1 cellular context compared by ENCODE assay signal in genomic region chr16:88630941-88631340, GRCh38.
A peak's percentile ranks its signal among the peaks of the same experiment; 100 is the strongest.
TF ChIP-seq lines count a peak whose summit lies in the region.

No MANE protein-coding gene starts in this region.

TF ChIP-seq in K562, 482 proteins besides CTCF, POLR2A, EP300 and RAD21:
- TF ChIP-seq POLR2G (IDR thresholded peaks at IDR 0.05; ENCODE audit: low read depth, low read length) (peak; percentile 66), ZBTB11 (CRISPR knock-in tag; IDR thresholded peaks at IDR 0.05) (no peak)
